8 cellular contexts compared by ENCODE assay signal in the genomic region with DNA sequence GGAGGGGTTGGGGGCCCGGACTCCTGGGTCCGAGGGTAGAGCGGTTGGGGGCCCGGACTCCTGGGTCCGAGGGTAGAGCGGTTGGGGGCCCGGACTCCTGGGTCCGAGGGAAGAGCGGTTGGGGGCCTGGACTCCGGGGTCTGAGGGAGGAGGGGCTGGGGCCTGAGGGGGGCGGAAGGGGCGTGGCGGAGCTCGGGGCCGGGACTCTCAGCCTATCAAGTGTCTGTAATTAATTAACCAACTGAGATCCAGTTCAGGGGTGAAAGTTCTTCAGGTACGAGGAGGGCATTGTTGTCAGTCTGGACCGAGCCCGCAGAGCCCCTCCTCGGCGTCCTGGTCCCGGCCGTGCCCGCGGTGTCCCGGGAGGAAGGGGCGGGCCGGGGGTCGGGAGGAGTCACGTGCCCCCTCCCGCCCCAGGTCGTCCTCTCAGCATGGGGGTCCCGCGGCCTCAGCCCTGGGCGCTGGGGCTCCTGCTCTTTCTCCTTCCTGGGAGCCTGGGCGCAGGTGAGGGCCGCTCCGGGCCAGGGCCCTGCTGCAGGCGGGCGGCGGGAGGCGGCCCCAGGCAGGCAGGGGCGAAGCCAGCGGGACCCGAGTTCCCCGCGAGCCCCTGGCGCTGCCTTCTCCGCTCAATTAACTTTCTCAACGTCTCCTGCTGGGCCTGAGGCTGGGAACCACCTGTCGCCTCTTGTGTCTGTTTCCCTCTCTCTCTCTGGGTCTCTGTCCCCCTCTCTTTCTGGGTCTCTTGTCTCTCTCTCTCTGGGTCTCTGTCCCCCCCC. TPM values are rescaled to one million over a fixed set of nuclear protein-coding genes. Genes with fewer than 3 reads are reported as not detected.
DNase-seq lines count a peak whose midpoint lies in the region; ATAC-seq and TF ChIP-seq lines count a peak whose summit lies in the region.

No MANE protein-coding gene starts in this region.

- H3K27me3 Mint-ChIP-seq in activated naive CD4-positive, alpha-beta T cell treated with anti-CD3 and anti-CD28 coated beads for 36 hours (ENCODE audit: low read depth), result no peaks in the 10 kb centered on the region

- peaks cover 27% of the 10 kb centered on the region for H3K4me1 Mint-ChIP-seq in activated naive CD4-positive, alpha-beta T cell treated with anti-CD3 and anti-CD28 coated beads for 36 hours (ENCODE audit: low read depth)

- DNase-seq in DND-41 (no peak), NCI-H128 (lab: John Stamatoyannopoulos, UW; ENCODE audit: unreplicated experiment) (peak; percentile 14), heart left ventricle (peak; percentile 55 to 80 (median 69)), psoas muscle (peak; percentile 66 to 81), DMS153 treated with DMSO at 0.1 percent for 48 hours (lab: John Stamatoyannopoulos, UW; ENCODE audit: unreplicated experiment) (no peak), AML-193 (lab: John Stamatoyannopoulos, UW) (no peak)
- peak; percentile 42 for DNase-seq in activated naive CD4-positive, alpha-beta T cell treated with anti-CD3 and anti-CD28 coated beads for 36 hours
- DNase-seq in NK-92 treated with Interleukin-12 subunit alpha and Interleukin-12 subunit beta, amount 100 ng/mL, for 24 hours (lab: John Stamatoyannopoulos, UW), result no peak

- H3K36me3 Mint-ChIP-seq in activated naive CD4-positive, alpha-beta T cell treated with anti-CD3 and anti-CD28 coated beads for 36 hours (ENCODE audit: low read depth), result no peaks in the 10 kb centered on the region

- peak overlapping the region; percentile 70 for H3K4me3 Mint-ChIP-seq in activated naive CD4-positive, alpha-beta T cell treated with anti-CD3 and anti-CD28 coated beads for 36 hours

- intact Hi-C loops in activated naive CD4-positive, alpha-beta T cell treated with anti-CD3 and anti-CD28 coated beads for 36 hours (cut with micrococcal nuclease), result no loop called here
- intact Hi-C loops in heart left ventricle (cut with DNase I), result no loop called here
- intact Hi-C loops in psoas muscle (cut with DNase I), result no loop called here

- peak; percentile 71 for ATAC-seq in DND-41 (ENCODE audit: insufficient read depth, low read depth)
- peak; percentile 35 to 79 (median 77) for ATAC-seq in heart left ventricle
- ATAC-seq in psoas muscle, result peak; percentile 55 to 86 (median 82)

- H3K9me3 ChIP-seq in DND-41 (ENCODE audit: insufficient read depth, low read length, severe bottlenecking), result no peaks in the 10 kb centered on the region
- no peaks in the 10 kb centered on the region for H3K9me3 ChIP-seq in heart left ventricle
- no peaks in the 10 kb centered on the region for H3K9me3 ChIP-seq in psoas muscle

- H3K27ac ChIP-seq in DND-41 (ENCODE audit: low read length) (peak overlapping the region; percentile 50), heart left ventricle (peak overlapping the region; percentile 75 to 92 (median 90)), psoas muscle (peak overlapping the region; percentile 80)

- TF ChIP-seq POLR2A in heart left ventricle (IDR thresholded peaks at IDR 0.05), result no peak

- no peaks in the 10 kb centered on the region for H3K9me3 Mint-ChIP-seq in activated naive CD4-positive, alpha-beta T cell treated with anti-CD3 and anti-CD28 coated beads for 36 hours

- peak overlapping the region; percentile 82 for H2AFZ ChIP-seq in DND-41 (ENCODE audit: low read depth, low read length)

- no peaks in the 10 kb centered on the region for H4K20me1 ChIP-seq in DND-41 (ENCODE audit: insufficient read depth, low read length)

- peak overlapping the region; percentile 45 to 63 for H3K4me3 ChIP-seq in DND-41 (ENCODE audit: low read depth in 1 of 2, low read length in 2 of 2)
- H3K4me3 ChIP-seq in heart left ventricle, result peak overlapping the region; percentile 67 to 92 (median 77)
- H3K4me3 ChIP-seq in psoas muscle, result peak overlapping the region; percentile 93

- no peaks in the 10 kb centered on the region for H3K36me3 ChIP-seq in DND-41 (ENCODE audit: insufficient read depth, low read length)
- H3K36me3 ChIP-seq in heart left ventricle, result peaks cover 0 to 21% (median 0%) of the 10 kb centered on the region in 9 donors
- H3K36me3 ChIP-seq in psoas muscle (ENCODE audit: insufficient read depth in 1 of 2, low read depth in 1 of 2), result peaks cover 0 to 12% of the 10 kb centered on the region in 2 donors

- WGBS in heart left ventricle, 4 donors, result 0 to 2% (median 1%) methylated on average over 25 to 50 of the region's 50 CpGs
- 0 to 2% (median 1%) methylated on average over 22 to 50 of the region's 50 CpGs for WGBS in psoas muscle, 3 donors

- peaks cover 12% of the 10 kb centered on the region for H3K4me1 ChIP-seq in DND-41 (ENCODE audit: insufficient read depth, low read length)
- H3K4me1 ChIP-seq in heart left ventricle, result peaks cover 0 to 54% (median 19%) of the 10 kb centered on the region in 12 donors
- H3K4me1 ChIP-seq in psoas muscle, result peaks cover 15% of the 10 kb centered on the region

- H3K79me2 ChIP-seq in DND-41 (ENCODE audit: insufficient read depth, low read length), result no peaks in the 10 kb centered on the region

- CTCF ChIA-PET in activated naive CD4-positive, alpha-beta T cell treated with anti-CD3 and anti-CD28 coated beads for 36 hours (lab: Charles Lee), result interaction anchor here (1.2 to 2.5 kb wide), 6 partner anchors 8 to 57 kb away, joined by 3 to 17 read pairs (median 6); a partner anchor contains a TSS

- H3K27ac Mint-ChIP-seq in activated naive CD4-positive, alpha-beta T cell treated with anti-CD3 and anti-CD28 coated beads for 36 hours, result no peak overlapping the region

- peak overlapping the region; percentile 69 for H3K9ac ChIP-seq in DND-41 (ENCODE audit: low read depth, low read length)

- H3K4me2 ChIP-seq in DND-41 (ENCODE audit: insufficient read depth, low read length), result peak overlapping the region; percentile 70

- H3K27me3 ChIP-seq in DND-41 (ENCODE audit: insufficient read depth, low read length, poor library complexity) (no peaks in the 10 kb centered on the region), heart left ventricle (no peaks in the 10 kb centered on the region), psoas muscle (ENCODE audit: insufficient read depth in 3 of 3, low read length in 2 of 3) (no peaks in the 10 kb centered on the region)

- TF ChIP-seq CTCF in DND-41 (IDR thresholded peaks at IDR 0.05; ENCODE audit: borderline replicate concordance, extremely low read depth, low read length, poor library complexity, severe bottlenecking), result no peak
- TF ChIP-seq CTCF in heart left ventricle (IDR thresholded peaks at IDR 0.05), result no peak
- TF ChIP-seq CTCF in psoas muscle (IDR thresholded peaks at IDR 0.05), result no peak

RNA-seq across cellular contexts. Expression of a gene that starts 0.7 kb away (rescaled TPM):
- total RNA-seq in activated naive CD4-positive, alpha-beta T cell treated with anti-CD3 and anti-CD28 coated beads for 36 hours, result 10 to 100 TPM; 15.7 to 17.1 TPM
- 100 to 1,000 TPM in 2 of 9 donors, 10 to 100 TPM in 7; 57.3 to 317 (median 69.2) TPM for total RNA-seq in heart left ventricle
- 10 to 100 TPM; 46.7 to 54.6 TPM for polyA plus RNA-seq in heart left ventricle
- total RNA-seq in psoas muscle, result 10 to 100 TPM; 42.2 to 79.3 (median 60.3) TPM
- polyA plus RNA-seq in psoas muscle, result 10 to 100 TPM; 32.0 to 48.2 (median 39.9) TPM

RNA-seq across cellular contexts. Expression of a gene that starts 14.6 kb away (rescaled TPM):
- 1 to 10 TPM; 6.7 to 7.2 TPM for total RNA-seq in activated naive CD4-positive, alpha-beta T cell treated with anti-CD3 and anti-CD28 coated beads for 36 hours
- total RNA-seq in heart left ventricle (10 to 100 TPM in 4 of 9 donors, 1 to 10 TPM in 5; 3.8 to 50.8 (median 9.6) TPM), psoas muscle (1 to 10 TPM; 6.4 to 8.6 (median 7.4) TPM)
- polyA plus RNA-seq in heart left ventricle (10 to 100 TPM; 16.3 to 16.8 TPM), psoas muscle (1 to 10 TPM; 3.9 to 9.6 (median 7.3) TPM)

RNA-seq across cellular contexts. Expression of a gene that starts 16.9 kb away (rescaled TPM):
- 1,000 to 10,000 TPM; 3,906 to 3,945 TPM for total RNA-seq in activated naive CD4-positive, alpha-beta T cell treated with anti-CD3 and anti-CD28 coated beads for 36 hours
- 1,000 to 10,000 TPM in 5 of 9 donors, 100 to 1,000 TPM in 4; 778 to 1,895 (median 1,011) TPM for total RNA-seq in heart left ventricle
- 1,000 to 10,000 TPM; 2,258 to 2,723 TPM for polyA plus RNA-seq in heart left ventricle
- total RNA-seq in psoas muscle, result 1,000 to 10,000 TPM; 1,146 to 1,506 (median 1,232) TPM
- 1,000 to 10,000 TPM; 2,461 to 3,844 (median 3,134) TPM for polyA plus RNA-seq in psoas muscle

RNA-seq across cellular contexts. Expression of a gene that starts 25.8 kb away (rescaled TPM):
- 1,000 to 10,000 TPM; 4,441 to 4,607 TPM for total RNA-seq in activated naive CD4-positive, alpha-beta T cell treated with anti-CD3 and anti-CD28 coated beads for 36 hours
- total RNA-seq in heart left ventricle, result 1,000 to 10,000 TPM in 8 of 9 donors, 100 to 1,000 TPM in 1; 876 to 1,739 (median 1,261) TPM
- 1,000 to 10,000 TPM; 1,194 to 2,850 TPM for polyA plus RNA-seq in heart left ventricle
- 1,000 to 10,000 TPM; 1,392 to 2,022 (median 1,763) TPM for total RNA-seq in psoas muscle
- 1,000 to 10,000 TPM; 1,992 to 2,955 (median 2,046) TPM for polyA plus RNA-seq in psoas muscle

RNA-seq across cellular contexts. Expression of a gene that starts 39.1 kb away (rescaled TPM):
- total RNA-seq in activated naive CD4-positive, alpha-beta T cell treated with anti-CD3 and anti-CD28 coated beads for 36 hours, result 10 to 100 TPM; 23.9 to 28.4 TPM
- total RNA-seq in heart left ventricle (10 to 100 TPM in 1 of 9 donors, 1 to 10 TPM in 8; 1.7 to 13.4 (median 2.4) TPM), psoas muscle (1 to 10 TPM; 1.9 to 3.2 (median 2.5) TPM)
- polyA plus RNA-seq in heart left ventricle (1 to 10 TPM; 2.9 to 5.5 TPM), psoas muscle (1 to 10 TPM; 1.9 to 4.5 (median 4.1) TPM)

Comparison
In these comparisons a context has a peak if more than half of its experiments do, and no peak if none do; other contexts are left out.
1. DNase-seq: peak in NCI-H128 (single experiment), activated naive CD4-positive, alpha-beta T cell treated with anti-CD3 and anti-CD28 coated beads for 36 hours (single experiment), heart left ventricle (5 of 5) and psoas muscle (2 of 2); none in DND-41 (single experiment), NK-92 treated with Interleukin-12 subunit alpha and Interleukin-12 subunit beta, amount 100 ng/mL, for 24 hours (single experiment), DMS153 treated with DMSO at 0.1 percent for 48 hours (single experiment) and AML-193 (0 of 2).
2. Peak in every context shown above with its lines, with median percentiles within 50 percentile points of each other: ATAC-seq, H3K27ac ChIP-seq and H3K4me3 ChIP-seq.